8 cellular contexts compared by ENCODE assay signal in the genomic region with DNA sequence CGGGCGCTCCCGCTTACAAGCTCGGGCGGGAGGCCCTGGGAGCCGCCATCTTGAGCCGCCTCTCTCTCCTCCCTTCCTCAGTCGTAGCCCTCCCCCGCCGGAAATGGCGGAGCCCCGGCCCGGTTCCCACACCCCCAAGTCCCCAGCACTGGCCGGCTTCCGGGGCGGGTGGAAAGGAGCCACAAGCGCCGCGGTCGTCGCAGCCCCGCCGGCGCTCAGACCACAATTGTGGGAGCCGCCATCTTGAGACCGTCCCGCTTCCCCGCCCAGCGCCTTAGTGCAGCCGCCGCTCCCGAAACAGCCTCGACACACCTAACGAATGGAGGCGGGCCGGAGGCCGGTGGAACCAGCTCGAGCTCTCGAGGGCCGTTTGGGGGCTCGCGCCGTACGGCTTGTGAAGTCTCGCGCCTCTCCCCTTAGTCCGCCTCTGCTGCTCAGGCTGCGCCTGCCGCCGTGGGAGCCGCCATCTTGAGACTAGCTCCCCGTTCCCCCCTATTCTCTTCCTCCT. TPM values are rescaled to one million over a fixed set of nuclear protein-coding genes. Genes with fewer than 3 reads are reported as not detected.
DNase-seq lines count a peak whose midpoint lies in the region; ATAC-seq and TF ChIP-seq lines count a peak whose summit lies in the region.

No MANE protein-coding gene starts in this region.

- no peaks in the 10 kb centered on the region for H3K9me3 ChIP-seq in fibroblast of lung (ENCODE audit: control insufficient read depth, insufficient read depth, low read depth, low read length)

- H3K36me3 Mint-ChIP-seq in IgD-negative memory B cell (peaks cover 3% of the 10 kb centered on the region), natural killer cell (no peaks in the 10 kb centered on the region)

- ATAC-seq in GM21515 (IDR thresholded peaks at IDR 0.05; ENCODE audit: unreplicated experiment) (peak; percentile 33), natural killer cell (peak; percentile 39 to 68 (median 56))

- no peaks in the 10 kb centered on the region for H3K9me3 Mint-ChIP-seq in IgD-negative memory B cell
- H3K9me3 Mint-ChIP-seq in natural killer cell, result no peaks in the 10 kb centered on the region

- H3K4me1 Mint-ChIP-seq in IgD-negative memory B cell, result peaks cover 16 to 37% (median 26%) of the 10 kb centered on the region in 3 donors
- H3K4me1 Mint-ChIP-seq in natural killer cell, result peaks cover 42 to 45% of the 10 kb centered on the region in 2 donors

- peak overlapping the region; percentile 80 to 99 (median 88) for H3K4me3 ChIP-seq in fibroblast of lung (replicated peaks in 1 of 4; ENCODE audit: control extremely low read depth in 1 of 4, insufficient read depth in 1 of 4, low read depth in 3 of 4, low read length in 4 of 4)

- peak overlapping the region; percentile 93 to 100 (median 100) for H3K4me3 Mint-ChIP-seq in IgD-negative memory B cell
- H3K4me3 Mint-ChIP-seq in natural killer cell, result peak overlapping the region; percentile 100

- peaks cover 57% of the 10 kb centered on the region for H3K79me2 ChIP-seq in fibroblast of lung (ENCODE audit: control insufficient read depth, insufficient read depth, low read length)

- TF ChIP-seq CTCF in fibroblast of lung (conservative IDR thresholded peaks at IDR 0.05 in 1 of 2, IDR thresholded peaks at IDR 0.05 in 1 of 2; ENCODE audit: low read depth in 1 of 2, low read length in 2 of 2) (no peak), natural killer cell (IDR thresholded peaks at IDR 0.05) (no peak)

- no peaks in the 10 kb centered on the region for H3K27me3 ChIP-seq in fibroblast of lung (ENCODE audit: control insufficient read depth, insufficient read depth, low read length)

- intact Hi-C loops in natural killer cell (cut with micrococcal nuclease), result loop anchor here (2.0 kb wide), 1 partner anchor 402 kb away; no protein-coding TSS in a partner anchor

- peak overlapping the region; percentile 100 for H3K27ac ChIP-seq in fibroblast of lung (ENCODE audit: insufficient read depth, low read length)

- peaks cover 21% of the 10 kb centered on the region for H3K4me1 ChIP-seq in fibroblast of lung (ENCODE audit: control insufficient read depth, extremely low read depth, insufficient read depth, low read length)

- H3K27me3 Mint-ChIP-seq in IgD-negative memory B cell (no peaks in the 10 kb centered on the region), natural killer cell (ENCODE audit: low read depth in 2 of 2) (no peaks in the 10 kb centered on the region)

- H2AFZ ChIP-seq in fibroblast of lung (ENCODE audit: low read length), result peak overlapping the region; percentile 59

- H3K27ac Mint-ChIP-seq in IgD-negative memory B cell (peak overlapping the region; percentile 95 to 100 (median 99)), natural killer cell (peak overlapping the region; percentile 99 to 100)

- H3K9ac ChIP-seq in fibroblast of lung (ENCODE audit: insufficient read depth, low read length), result peak overlapping the region; percentile 98

- peak overlapping the region; percentile 88 for H3K4me2 ChIP-seq in fibroblast of lung (ENCODE audit: extremely low read depth, insufficient read depth, low read length)

- no peaks in the 10 kb centered on the region for H4K20me1 ChIP-seq in fibroblast of lung (ENCODE audit: control insufficient read depth, extremely low read depth, insufficient read depth, low read length)

- DNase-seq in D341Med (ENCODE audit: low spot score) (peak; percentile 74), RKO (ENCODE audit: low spot score) (peak; percentile 87), fibroblast of lung (ENCODE audit: low read depth in 2 of 2) (peak; percentile 87 to 88), natural killer cell (peak; percentile 78)
- DNase-seq in activated T-helper 1 cell treated with anti-CD3 and anti-CD28 coated beads, Interleukin-2, amount 50 U/mL, for 16 hours (ENCODE audit: low read depth in 1 of 2, low spot score in 1 of 2), result peak; percentile 69 to 87
- peak; percentile 74 to 98 (median 86) for DNase-seq in stimulated activated naive CD4-positive, alpha-beta T cell (lab: John Stamatoyannopoulos, UW)

- no peaks in the 10 kb centered on the region for H3K36me3 ChIP-seq in fibroblast of lung (ENCODE audit: control insufficient read depth, insufficient read depth, low read length)

RNA-seq across cellular contexts. Expression of gene HCFC1, which starts 0.4 kb away (rescaled TPM):
- 12.2 TPM for polyA plus RNA-seq in IgD-negative memory B cell
- 7.4 and 10.2 TPM in 2 replicates for total RNA-seq in fibroblast of lung
- 3.0 and 6.7 TPM in 2 replicates for polyA plus RNA-seq in fibroblast of lung
- 19.1 and 29.3 TPM in 2 replicates for polyA plus RNA-seq in fibroblast of lung (2012)
- polyA minus RNA-seq in fibroblast of lung (ENCODE audit: low replicate concordance), result 142 and 144 TPM in 2 replicates
- total RNA-seq in natural killer cell, result 10 to 100 TPM; 65.2 to 76.7 (median 67.5) TPM

RNA-seq across cellular contexts. Expression of gene TMEM187, which starts 1.4 kb away (rescaled TPM):
- polyA plus RNA-seq in IgD-negative memory B cell (7.1 TPM), fibroblast of lung (4.6 and 4.7 TPM in 2 replicates)
- total RNA-seq in fibroblast of lung (6.4 and 8.3 TPM in 2 replicates), natural killer cell (1 to 10 TPM; 1.2 to 4.3 (median 1.4) TPM)
- polyA plus RNA-seq in fibroblast of lung (2012), result 4.9 and 5.9 TPM in 2 replicates
- 7.4 and 8.6 TPM in 2 replicates for polyA minus RNA-seq in fibroblast of lung (ENCODE audit: low replicate concordance)

RNA-seq across cellular contexts. Expression of gene RENBP, which starts 26.7 kb away (rescaled TPM):
- polyA plus RNA-seq in IgD-negative memory B cell, result 1.2 TPM
- total RNA-seq in fibroblast of lung, result 5.4 and 8.8 TPM in 2 replicates
- 0.90 and 0.92 TPM in 2 replicates for polyA plus RNA-seq in fibroblast of lung
- polyA plus RNA-seq in fibroblast of lung (2012), result 0.69 and 1.1 TPM in 2 replicates
- polyA minus RNA-seq in fibroblast of lung (ENCODE audit: low replicate concordance), result not detected in 2 replicates
- total RNA-seq in natural killer cell, result 10 to 100 TPM; 14.3 to 17.1 (median 15.2) TPM

RNA-seq across cellular contexts. Expression of gene NAA10, which starts 36.3 kb away (rescaled TPM):
- 91.4 TPM for polyA plus RNA-seq in IgD-negative memory B cell
- 31.6 and 37.0 TPM in 2 replicates for total RNA-seq in fibroblast of lung
- polyA plus RNA-seq in fibroblast of lung, result 66.2 and 115 TPM in 2 replicates
- 91.6 and 161 TPM in 2 replicates for polyA plus RNA-seq in fibroblast of lung (2012)
- 84.9 and 137 TPM in 2 replicates for polyA minus RNA-seq in fibroblast of lung (ENCODE audit: low replicate concordance)
- total RNA-seq in natural killer cell, result 10 to 100 TPM; 63.4 to 82.3 (median 73.1) TPM

RNA-seq across cellular contexts. Expression of gene ARHGAP4, which starts 45.1 kb away (rescaled TPM):
- polyA plus RNA-seq in IgD-negative memory B cell (123 TPM), fibroblast of lung (0.12 and 0.51 TPM in 2 replicates)
- total RNA-seq in fibroblast of lung (1.3 and 1.5 TPM in 2 replicates), natural killer cell (100 to 1,000 TPM; 352 to 398 (median 384) TPM)
- 0.43 and 0.71 TPM in 2 replicates for polyA plus RNA-seq in fibroblast of lung (2012)
- polyA minus RNA-seq in fibroblast of lung (ENCODE audit: low replicate concordance), result 1.5 and 12.4 TPM in 2 replicates

Comparison
In these comparisons a context has a peak if more than half of its experiments do, and no peak if none do; other contexts are left out.
1. Peak in every context shown above with its lines: DNase-seq, ATAC-seq, H3K4me3 ChIP-seq and H3K27ac ChIP-seq.